1 cellular context compared by ENCODE assay signal in the genomic region with DNA sequence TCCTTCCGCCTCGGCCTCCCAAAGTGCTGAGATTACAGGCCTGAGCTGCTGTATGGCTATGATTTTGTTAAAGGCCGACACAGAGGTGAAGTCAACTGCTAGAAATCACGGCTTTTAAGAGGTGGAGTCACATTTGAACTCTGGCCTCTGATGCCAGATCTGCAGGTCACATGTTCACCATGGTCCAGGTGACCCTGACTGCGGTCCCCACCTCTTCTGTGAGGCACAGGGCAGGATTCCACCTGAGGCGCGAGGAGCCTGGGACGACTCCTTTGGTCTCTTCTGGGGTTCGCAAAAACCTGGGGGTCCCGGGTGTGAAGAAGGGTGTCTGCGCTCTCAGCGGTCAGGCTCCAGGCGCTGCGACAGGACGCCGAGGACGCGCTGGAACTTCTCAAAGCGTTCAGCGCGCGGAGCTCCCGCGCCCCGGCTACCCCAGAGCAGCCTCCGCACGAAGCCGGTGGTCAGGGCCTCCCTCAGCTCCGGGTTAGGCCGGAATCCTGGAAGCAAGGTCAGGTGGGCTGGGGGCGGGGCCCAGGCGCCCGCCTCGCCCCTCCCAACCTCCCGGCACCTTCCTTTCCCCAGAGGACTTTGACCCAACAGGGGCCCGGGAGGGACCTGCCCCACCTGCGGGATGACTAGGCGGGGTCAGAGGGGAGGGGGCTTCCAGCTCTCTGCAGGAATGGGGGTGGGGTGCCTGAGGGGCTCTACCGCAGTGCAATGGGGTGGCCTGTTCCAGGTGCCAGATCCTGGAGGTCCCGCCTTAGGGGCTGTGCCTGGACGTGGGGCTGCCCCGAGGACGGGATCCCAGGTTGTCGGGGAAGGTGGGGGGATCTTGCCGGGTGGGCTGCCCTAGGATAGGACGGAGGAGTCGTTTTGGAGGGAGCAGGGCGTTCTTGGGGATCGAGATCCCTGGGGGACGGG.
TF ChIP-seq lines count a peak whose summit lies in the region.

No MANE protein-coding gene starts in this region.

TF ChIP-seq in HEK293, 187 proteins besides CTCF, POLR2A, EP300 and RAD21 (continued from another document):
- TF ChIP-seq ZNF785 (tag by site-specific recombination; IDR thresholded peaks at IDR 0.05): no peak
- TF ChIP-seq KLF8 (tag by site-specific recombination; IDR thresholded peaks at IDR 0.05): peak; percentile 34; the same call in 1 of the 2 replicates
- no peak for TF ChIP-seq ZBTB21 (tag by site-specific recombination; IDR thresholded peaks at IDR 0.05)
- TF ChIP-seq KLF1 (tag by site-specific recombination; IDR thresholded peaks at IDR 0.05): peak; percentile 38
- TF ChIP-seq, protein P1, sequence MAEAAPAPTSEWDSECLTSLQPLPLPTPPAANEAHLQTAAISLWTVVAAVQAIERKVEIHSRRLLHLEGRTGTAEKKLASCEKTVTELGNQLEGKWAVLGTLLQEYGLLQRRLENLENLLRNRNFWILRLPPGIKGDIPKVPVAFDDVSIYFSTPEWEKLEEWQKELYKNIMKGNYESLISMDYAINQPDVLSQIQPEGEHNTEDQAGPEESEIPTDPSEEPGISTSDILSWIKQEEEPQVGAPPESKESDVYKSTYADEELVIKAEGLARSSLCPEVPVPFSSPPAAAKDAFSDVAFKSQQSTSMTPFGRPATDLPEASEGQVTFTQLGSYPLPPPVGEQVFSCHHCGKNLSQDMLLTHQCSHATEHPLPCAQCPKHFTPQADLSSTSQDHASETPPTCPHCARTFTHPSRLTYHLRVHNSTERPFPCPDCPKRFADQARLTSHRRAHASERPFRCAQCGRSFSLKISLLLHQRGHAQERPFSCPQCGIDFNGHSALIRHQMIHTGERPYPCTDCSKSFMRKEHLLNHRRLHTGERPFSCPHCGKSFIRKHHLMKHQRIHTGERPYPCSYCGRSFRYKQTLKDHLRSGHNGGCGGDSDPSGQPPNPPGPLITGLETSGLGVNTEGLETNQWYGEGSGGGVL (tag by site-specific recombination; IDR thresholded peaks at IDR 0.05): no peak
